Comparison of ENCODE assay signal across 11 cellular contexts in the genomic region with DNA sequence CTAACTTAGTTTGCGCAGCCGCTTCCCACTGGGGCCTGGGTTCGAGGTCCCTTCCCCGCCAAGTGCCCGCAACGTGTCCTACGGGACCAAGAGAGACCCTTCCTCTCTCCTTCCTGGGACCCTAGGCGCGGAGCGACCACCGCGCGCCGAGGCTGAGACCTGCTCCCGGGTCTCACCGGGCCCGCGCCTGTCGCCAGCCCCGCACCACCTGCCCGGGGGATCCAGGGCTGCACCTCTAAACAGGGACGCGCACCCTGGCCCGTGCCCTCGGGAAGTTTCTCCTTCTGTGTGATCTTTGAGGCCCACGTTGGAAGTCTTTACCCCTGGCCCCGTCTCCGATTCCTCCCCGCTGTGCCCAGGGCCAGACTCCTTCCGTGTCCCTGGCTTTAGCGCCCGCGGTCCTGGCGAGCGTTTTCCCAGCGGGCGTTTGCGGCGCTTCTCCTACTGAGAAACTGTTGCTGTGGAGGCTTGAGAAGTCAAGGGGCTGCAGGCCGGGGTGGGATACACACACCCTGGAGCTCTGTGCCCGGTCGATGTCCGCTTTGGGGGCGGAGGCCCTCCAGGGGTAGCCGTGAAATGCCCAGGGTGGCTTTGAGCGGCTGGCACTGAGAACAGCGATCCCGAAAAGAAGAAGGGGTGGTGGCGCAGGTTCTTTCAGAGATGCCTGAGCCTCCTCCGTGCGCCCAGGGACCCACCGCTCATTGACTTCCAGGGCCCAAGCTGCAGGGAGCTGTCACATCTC. TPM values are rescaled to one million over a fixed set of nuclear protein-coding genes. Genes with fewer than 3 reads are reported as not detected.
DNase-seq lines count a peak whose midpoint lies in the region; ATAC-seq and FAIRE-seq lines count a peak whose summit lies in the region.
"Had no signal": no experiment of that assay in that cellular context is flagged by ENCODE, and none has a peak within 500 bp of the region (broad histone marks: within the 10 kb centered on the region; RNA-seq: fewer than 3 reads in every experiment).

No MANE protein-coding gene starts in this region.

- FAIRE-seq in RCC 7860 (lab: Jason Lieb, UNC): no peak

- H3K36me3 ChIP-seq in ES-I3 (ENCODE audit: insufficient read depth, low read length): no peaks in the 10 kb centered on the region
- H3K36me3 ChIP-seq in adipocyte (ENCODE audit: control insufficient read depth, insufficient read depth, low read length, severe bottlenecking): no peaks in the 10 kb centered on the region

- H3K4me3 ChIP-seq in adipocyte (ENCODE audit: low read length): peak overlapping the region; percentile 79
- peak overlapping the region; percentile 53 for H3K4me3 ChIP-seq in skeletal muscle cell (ENCODE audit: low read depth, low read length)

- H3K4me1 ChIP-seq in ES-I3 (ENCODE audit: insufficient read depth, low read length) (no peaks in the 10 kb centered on the region), adipocyte (ENCODE audit: control insufficient read depth, insufficient read depth, low read length) (peaks cover 4% of the 10 kb centered on the region)

- peak overlapping the region; percentile 60; the same call in 1 of the 2 replicates for H3K9ac ChIP-seq in ES-I3 (ENCODE audit: low read depth, low read length)
- H3K9ac ChIP-seq in adipocyte (ENCODE audit: low read length): peak overlapping the region; percentile 34

- H3K36me3 Mint-ChIP-seq in immature natural killer cell: peaks cover 0 to 4% (median 0%) of the 10 kb centered on the region in 3 donors

- peak overlapping the region; percentile 20 to 64 (median 41) for H3K4me3 Mint-ChIP-seq in immature natural killer cell

- H3K4me1 Mint-ChIP-seq in immature natural killer cell: peaks cover 4 to 11% of the 10 kb centered on the region in 2 donors

- DNase-seq in adipocyte (ENCODE audit: low read depth): no peak
- DNase-seq in immature natural killer cell: no peak
- no peak for DNase-seq in skeletal muscle cell (ENCODE audit: low read depth)
- no peak for DNase-seq in NCI-H187 treated with DMSO at 0.1 percent for 48 hours (lab: John Stamatoyannopoulos, UW)
- DNase-seq in RCC 7860 (ENCODE audit: low spot score): no peak
- DNase-seq in NCI-H1436 treated with DMSO at 0.1 percent for 48 hours (lab: John Stamatoyannopoulos, UW): no peak
- DNase-seq: activated CD4-positive, alpha-beta T cell treated with anti-CD3 and anti-CD28 coated beads, Interleukin-2, amount 50 U/mL, for 4 hours; DND-41; naive B cell had no signal

- H3K27me3 Mint-ChIP-seq in immature natural killer cell (ENCODE audit: low read depth in 3 of 3): peaks cover 12 to 21% (median 14%) of the 10 kb centered on the region in 3 donors

- no peak for ATAC-seq in HG03135 (IDR thresholded peaks at IDR 0.05; ENCODE audit: unreplicated experiment)

- H3K9me3 Mint-ChIP-seq in immature natural killer cell: no peaks in the 10 kb centered on the region

- no peak overlapping the region for H3K27ac Mint-ChIP-seq in immature natural killer cell

- no peaks in the 10 kb centered on the region for H3K9me3 ChIP-seq in ES-I3 (ENCODE audit: control insufficient read depth, insufficient read depth, low read length)
- no peaks in the 10 kb centered on the region for H3K9me3 ChIP-seq in adipocyte (ENCODE audit: control insufficient read depth, low read length)

- H3K27me3 ChIP-seq in adipocyte (replicated peaks; ENCODE audit: control insufficient read depth, insufficient read depth, low read length): peaks cover 14% of the 10 kb centered on the region

RNA-seq across cellular contexts. Expression of a gene that starts 0.6 kb away (rescaled TPM):
- polyA plus RNA-seq in immature natural killer cell: not detected
